ENCODE assay signal across 8 cellular contexts in genomic region chr19:14475251-14476073, GRCh38. TPM values are rescaled to one million over a fixed set of nuclear protein-coding genes. Genes with fewer than 3 reads are reported as not detected.
DNase-seq lines count a peak whose midpoint lies in the region; ATAC-seq and TF ChIP-seq lines count a peak whose summit lies in the region.

Gene PTGER1, minus strand, starts transcription at chr19:14475354. Its CDS starts 1,034 bp downstream, at chr19:14474320.

- H3K27me3 ChIP-seq in NT2/D1 (ENCODE audit: insufficient read depth, insufficient read length) (no peaks in the 10 kb centered on the region), colonic mucosa (peaks cover 27% of the 10 kb centered on the region)

- H3K9ac ChIP-seq in NT2/D1 (ENCODE audit: insufficient read length, low read depth): peak within 1 kb of the TSS; percentile 39
- H3K9ac ChIP-seq in colonic mucosa (ENCODE audit: low read depth in 2 of 2, low read length in 2 of 2): peak within 1 kb of the TSS in 1 of 2 donors; percentile 14

- DNase-seq in activated CD4-positive, CD25-positive, alpha-beta regulatory T cell (lab: John Stamatoyannopoulos, UW): no peak
- DNase-seq in NT2/D1 (ENCODE audit: low read depth, low spot score) (no peak), colonic mucosa (peak; percentile 42), NCI-H748 (lab: John Stamatoyannopoulos, UW; ENCODE audit: unreplicated experiment) (no peak)

- no peaks in the 10 kb centered on the region for H3K9me3 Mint-ChIP-seq in nephron

- peak within 1 kb of the TSS in 2 of 3 experiments; percentile 97 to 98 for H3K27ac Mint-ChIP-seq in nephron

- H3K9me3 ChIP-seq in NT2/D1 (ENCODE audit: insufficient read depth, low read length): no peaks in the 10 kb centered on the region
- no peaks in the 10 kb centered on the region for H3K9me3 ChIP-seq in colonic mucosa

- H3K4me3 Mint-ChIP-seq in nephron: peak within 1 kb of the TSS; percentile 41 to 54 (median 48)

- peaks cover 5% of the 10 kb centered on the region for H3K27me3 Mint-ChIP-seq in nephron (ENCODE audit: low read depth)

- H3K36me3 ChIP-seq in NT2/D1 (ENCODE audit: insufficient read depth, insufficient read length, low read length) (peaks cover 42% of the 10 kb centered on the region), colonic mucosa (peaks cover 6% of the 10 kb centered on the region)

- TF ChIP-seq CTCF in colonic mucosa (IDR thresholded peaks at IDR 0.05): peak; percentile 24
- TF ChIP-seq CTCF in nephron (IDR thresholded peaks at IDR 0.05; ENCODE audit: unreplicated experiment in 3 of 3): peak in 2 of 3 experiments; percentile 25 to 37

- H3K4me1 ChIP-seq in NT2/D1 (ENCODE audit: insufficient read depth, insufficient read length) (peaks cover 43% of the 10 kb centered on the region), colonic mucosa (peaks cover 9% of the 10 kb centered on the region)

- no peak within 1 kb of the TSS for H3K4me3 ChIP-seq in NT2/D1 (ENCODE audit: insufficient read length, low read depth)
- no peak within 1 kb of the TSS for H3K4me3 ChIP-seq in colonic mucosa

- intact Hi-C loops in colonic mucosa (cut with DNase I): loop anchor here (10.0 kb wide), 1 partner anchor 331 kb away; no protein-coding TSS in a partner anchor

- peaks cover 27% of the 10 kb centered on the region for H3K4me1 Mint-ChIP-seq in nephron

- H3K36me3 Mint-ChIP-seq in nephron (ENCODE audit: low read depth): peaks cover 8% of the 10 kb centered on the region

- peak; percentile 60 to 65 for ATAC-seq in activated CD4-positive, CD25-positive, alpha-beta regulatory T cell treated with anti-CD3 and anti-CD28 coated beads, Interleukin-2, amount 50 U/mL, for 24 hours
- ATAC-seq in HG02938 (IDR thresholded peaks at IDR 0.05; ENCODE audit: unreplicated experiment): no peak
- no peak for ATAC-seq in GM18520 (IDR thresholded peaks at IDR 0.05; ENCODE audit: unreplicated experiment)

- H3K27ac ChIP-seq in colonic mucosa: no peak within 1 kb of the TSS

RNA-seq across cellular contexts. Expression of gene PTGER1, which starts in this region (rescaled TPM):
- under 1 TPM; 0.35 to 0.72 TPM for total RNA-seq in colonic mucosa

Comparison
In these comparisons a context has a peak if more than half of its experiments do, and no peak if none do; other contexts are left out.
1. Peak in DNase-seq in colonic mucosa; RNA of the gene not detected or under 1 TPM.
2. ATAC-seq: peak in activated CD4-positive, CD25-positive, alpha-beta regulatory T cell treated with anti-CD3 and anti-CD28 coated beads, Interleukin-2, amount 50 U/mL, for 24 hours (2 of 2); none in HG02938 (single experiment) and GM18520 (single experiment).